ENCODE assay signal across 8 cellular contexts in genomic region chr6:111406200-111406711, GRCh38.
DNase-seq lines count a peak whose midpoint lies in the region; ATAC-seq and TF ChIP-seq lines count a peak whose summit lies in the region.

No MANE protein-coding gene starts in this region.

- peak overlapping the region; percentile 6 for H3K27ac Mint-ChIP-seq in MCF 10A (ENCODE audit: low read depth, unreplicated experiment)
- H3K27ac Mint-ChIP-seq in activated CD4-positive, alpha-beta memory T cell treated with anti-CD3 and anti-CD28 coated beads, Interleukin-2, amount 10 ng/mL, durations not matched to agents 7 days and 5 days: peak overlapping the region; percentile 66

- H3K9me3 Mint-ChIP-seq in MCF 10A (ENCODE audit: unreplicated experiment): no peaks in the 10 kb centered on the region
- no peaks in the 10 kb centered on the region for H3K9me3 Mint-ChIP-seq in activated CD4-positive, alpha-beta memory T cell treated with anti-CD3 and anti-CD28 coated beads, Interleukin-2, amount 10 ng/mL, durations not matched to agents 7 days and 5 days

- H3K36me3 ChIP-seq in mammary epithelial cell (ENCODE audit: insufficient read depth, low read length) (peaks cover 8% of the 10 kb centered on the region), aorta (ENCODE audit: control insufficient read depth in 1 of 2, insufficient read depth in 2 of 2, low read length in 1 of 2) (peaks cover 0 to 7% of the 10 kb centered on the region in 2 donors)

- TF ChIP-seq CTCF in MCF 10A (IDR thresholded peaks at IDR 0.05; ENCODE audit: unreplicated experiment) (no peak), mammary epithelial cell (conservative IDR thresholded peaks at IDR 0.05 in 1 of 2, IDR thresholded peaks at IDR 0.05 in 1 of 2; ENCODE audit: extremely low read depth in 1 of 2, insufficient read depth in 1 of 2, low read depth in 1 of 2, low read length in 2 of 2) (no peak)

- H3K79me2 ChIP-seq in mammary epithelial cell (ENCODE audit: insufficient read depth, low read length): no peaks in the 10 kb centered on the region

- H3K9ac ChIP-seq in mammary epithelial cell (ENCODE audit: insufficient read depth, low read length): no peak overlapping the region

- dilution Hi-C loops in mammary epithelial cell (cut with HindIII; ENCODE audit: low sequenced_read_pairs): no loop called here

- POLR2A ChIA-PET in MCF 10A (lab: Yijun Ruan, JAX): interaction anchor here (0.7 kb wide), 1 partner anchor 10 kb away, joined by 3 read pairs; no protein-coding TSS in a partner anchor
- POLR2A ChIA-PET in activated CD4-positive, alpha-beta memory T cell treated with anti-CD3 and anti-CD28 coated beads, Interleukin-2, amount 10 ng/mL, durations not matched to agents 7 days and 5 days (lab: Charles Lee): interaction anchor here (0.8 kb wide), 1 partner anchor 147 kb away, joined by 3 read pairs; a partner anchor contains a TSS

- H3K9me3 ChIP-seq in mammary epithelial cell (replicated peaks; ENCODE audit: insufficient read depth, low read length): no peaks in the 10 kb centered on the region
- H3K9me3 ChIP-seq in aorta (ENCODE audit: control insufficient read depth, low read length): no peaks in the 10 kb centered on the region

- H3K4me2 ChIP-seq in mammary epithelial cell (ENCODE audit: insufficient read depth, low read depth, low read length): no peak overlapping the region

- BruUV-seq in MCF 10A (replicated peaks; lab: Mats Ljungman, UMichigan) (no TSS peak), mammary epithelial cell (replicated peaks; lab: Mats Ljungman, UMichigan) (no TSS peak)

- in situ Hi-C loops in mammary epithelial cell (cut with MboI; ENCODE audit: low sequenced_read_pairs in 2 of 2): no loop called here

- H3K27me3 ChIP-seq in mammary epithelial cell (ENCODE audit: insufficient read depth, low read length) (no peaks in the 10 kb centered on the region), aorta (ENCODE audit: control insufficient read depth in 1 of 2, insufficient read depth in 2 of 2, low read length in 1 of 2) (no peaks in the 10 kb centered on the region)

- H3K4me1 Mint-ChIP-seq in MCF 10A (ENCODE audit: insufficient read depth, unreplicated experiment): peaks cover 7% of the 10 kb centered on the region
- H3K4me1 Mint-ChIP-seq in activated CD4-positive, alpha-beta memory T cell treated with anti-CD3 and anti-CD28 coated beads, Interleukin-2, amount 10 ng/mL, durations not matched to agents 7 days and 5 days: peaks cover 14% of the 10 kb centered on the region

- no peak overlapping the region for H3K4me3 ChIP-seq in mammary epithelial cell (replicated peaks in 1 of 3; ENCODE audit: insufficient read depth in 1 of 3, low read depth in 2 of 3, low read length in 3 of 3)
- no peak overlapping the region for H3K4me3 ChIP-seq in aorta (ENCODE audit: low read length in 2 of 2)

- H3K27me3 Mint-ChIP-seq in MCF 10A (ENCODE audit: insufficient read depth, unreplicated experiment): no peaks in the 10 kb centered on the region
- no peaks in the 10 kb centered on the region for H3K27me3 Mint-ChIP-seq in activated CD4-positive, alpha-beta memory T cell treated with anti-CD3 and anti-CD28 coated beads, Interleukin-2, amount 10 ng/mL, durations not matched to agents 7 days and 5 days

- H2AFZ ChIP-seq in mammary epithelial cell (ENCODE audit: low read depth, low read length): no peak overlapping the region

- ATAC-seq in HG03103 (IDR thresholded peaks at IDR 0.05; ENCODE audit: low read depth, unreplicated experiment) (peak; percentile 99), aorta (ENCODE audit: low FRiP score) (peak; percentile 60)

- H3K27ac ChIP-seq in mammary epithelial cell (ENCODE audit: insufficient read depth, low read depth, low read length) (no peak overlapping the region), aorta (ENCODE audit: low read depth in 1 of 2, low read length in 2 of 2) (no peak overlapping the region)

- CTCF ChIA-PET in MCF 10A (lab: Yijun Ruan, JAX): no interaction called here
- CTCF ChIA-PET in mammary epithelial cell (lab: Charles Lee; ENCODE audit: low non-redundant PET): no interaction called here
- CTCF ChIA-PET in activated CD4-positive, alpha-beta memory T cell treated with anti-CD3 and anti-CD28 coated beads, Interleukin-2, amount 10 ng/mL, durations not matched to agents 7 days and 5 days (lab: Charles Lee): no interaction called here

- 100% methylated on average over 3 of the region's 3 CpGs for WGBS in mammary epithelial cell (ENCODE audit: low coverage, missing lambda C conversion rate)
- 84 to 88% methylated on average over 3 of the region's 3 CpGs for WGBS in aorta, 2 donors

- no peak for DNase-seq in MCF 10A (ENCODE audit: unreplicated experiment)
- no peak for DNase-seq in mammary epithelial cell
- no peak for DNase-seq in activated CD4-positive, alpha-beta memory T cell treated with anti-CD3 and anti-CD28 coated beads, Interleukin-2, amount 10 ng/mL, durations not matched to agents 7 days and 5 days
- no peak for DNase-seq in aorta
- DNase-seq in HK-2 (ENCODE audit: unreplicated experiment): no peak
- no peak for DNase-seq in activated naive CD4-positive, alpha-beta T cell (lab: John Stamatoyannopoulos, UW)
- no peak for DNase-seq in stimulated activated CD4-positive, alpha-beta T cell treated with anti-CD3 and anti-CD28 coated beads, Interleukin-15, amount 100 ng/mL, for 24 hours

- H3K36me3 Mint-ChIP-seq in MCF 10A (ENCODE audit: insufficient read depth, unreplicated experiment): peaks cover 56% of the 10 kb centered on the region
- H3K36me3 Mint-ChIP-seq in activated CD4-positive, alpha-beta memory T cell treated with anti-CD3 and anti-CD28 coated beads, Interleukin-2, amount 10 ng/mL, durations not matched to agents 7 days and 5 days (ENCODE audit: low read depth): peaks cover 60% of the 10 kb centered on the region

- no peaks in the 10 kb centered on the region for H4K20me1 ChIP-seq in mammary epithelial cell (ENCODE audit: insufficient read depth, low read length)

- H3K4me1 ChIP-seq in mammary epithelial cell (ENCODE audit: insufficient read depth, low read length): no peaks in the 10 kb centered on the region
- no peaks in the 10 kb centered on the region for H3K4me1 ChIP-seq in aorta (ENCODE audit: control insufficient read depth in 1 of 2, insufficient read depth in 2 of 2, low read length in 2 of 2)

- intact Hi-C loops in MCF 10A (cut with micrococcal nuclease): no loop called here
- intact Hi-C loops in mammary epithelial cell (cut with micrococcal nuclease): no loop called here
- intact Hi-C loops in aorta (cut with DNase I): no loop called here

- H3K4me3 Mint-ChIP-seq in MCF 10A (ENCODE audit: unreplicated experiment): no peak overlapping the region
- H3K4me3 Mint-ChIP-seq in activated CD4-positive, alpha-beta memory T cell treated with anti-CD3 and anti-CD28 coated beads, Interleukin-2, amount 10 ng/mL, durations not matched to agents 7 days and 5 days: no peak overlapping the region
